8 cellular contexts compared by ENCODE assay signal in the genomic region with DNA sequence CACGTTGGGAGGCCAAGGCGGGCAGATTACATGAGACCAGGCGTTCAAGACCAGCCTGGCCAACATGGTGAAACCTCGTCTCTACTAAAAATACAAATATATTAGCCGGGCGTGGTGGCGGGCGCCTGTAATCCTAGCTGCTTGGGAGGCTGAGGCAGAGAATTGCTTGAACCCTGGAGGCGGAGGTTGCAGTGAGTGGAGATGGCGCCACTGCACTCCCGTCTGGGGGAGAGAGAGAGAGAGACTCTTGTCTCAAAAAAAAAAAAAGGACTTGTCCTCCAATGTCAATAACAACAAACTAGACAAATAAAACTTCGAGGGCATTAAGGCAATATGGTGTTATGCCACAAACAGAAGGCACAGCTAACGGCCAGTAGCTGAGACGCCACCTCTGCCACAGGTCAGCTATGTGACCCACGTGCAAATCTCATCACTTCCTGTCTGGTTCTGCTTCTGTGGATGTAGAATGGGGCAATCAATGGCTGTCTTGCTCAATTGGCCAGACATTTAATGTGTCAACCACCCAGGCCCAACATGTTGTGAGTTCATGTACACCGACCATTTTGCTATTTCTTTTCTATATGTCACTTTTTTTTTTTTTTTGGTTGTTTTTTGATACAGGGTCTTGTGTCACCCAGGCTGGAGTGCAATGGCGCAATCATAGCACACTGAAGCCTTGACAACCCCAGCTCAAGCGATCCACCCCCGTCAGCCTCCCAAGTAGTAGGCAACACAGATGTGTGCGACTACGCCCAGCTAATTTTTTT. TPM values are rescaled to one million over a fixed set of nuclear protein-coding genes. Genes with fewer than 3 reads are reported as not detected.
DNase-seq lines count a peak whose midpoint lies in the region; ATAC-seq lines count a peak whose summit lies in the region.

No MANE protein-coding gene starts in this region.

- H3K27me3 ChIP-seq in iPS DF 6.9 (ENCODE audit: control insufficient read depth, insufficient read depth, low read length): no peaks in the 10 kb centered on the region

- no peaks in the 10 kb centered on the region for H3K4me1 ChIP-seq in iPS DF 6.9 (ENCODE audit: control insufficient read depth, insufficient read depth, low read length)

- no peaks in the 10 kb centered on the region for H3K27me3 Mint-ChIP-seq in activated CD4-positive, alpha-beta T cell treated with anti-CD3 and anti-CD28 coated beads for 36 hours

- intact Hi-C loops in activated CD4-positive, alpha-beta T cell treated with anti-CD3 and anti-CD28 coated beads for 36 hours (cut with DNase I, micrococcal nuclease): loop anchor here (1.0 to 5.0 kb wide), 8 partner anchors 40 to 999 kb away; a partner anchor contains a TSS

- no peaks in the 10 kb centered on the region for H3K9me3 Mint-ChIP-seq in activated CD4-positive, alpha-beta T cell treated with anti-CD3 and anti-CD28 coated beads for 36 hours (ENCODE audit: low read depth)

- WGBS in adipose tissue, 3 donors: 30 to 46% (median 37%) methylated on average over 20 to 21 of the region's 21 CpGs
- WGBS in iPS DF 6.9 (ENCODE audit: insufficient coverage, insufficient read length): no CpG with 5 or more reads among the region's 21 CpGs

- CTCF ChIA-PET in activated CD4-positive, alpha-beta T cell treated with anti-CD3 and anti-CD28 coated beads for 36 hours (lab: Charles Lee): interaction anchor here (0.6 to 3.5 kb wide), 8 partner anchors 9 to 999 kb away, joined by 3 to 20 read pairs (median 4); a partner anchor contains a TSS

- H3K36me3 ChIP-seq in iPS DF 6.9 (ENCODE audit: control insufficient read depth, insufficient read depth, low read length): no peaks in the 10 kb centered on the region

- DNase-seq in activated CD4-positive, alpha-beta T cell treated with anti-CD3 and anti-CD28 coated beads for 36 hours: peak; percentile 49
- no peak for DNase-seq in activated CD4-positive, alpha-beta T cell treated with anti-CD3 and anti-CD28 coated beads, Interleukin-2, amount 50 U/mL, for 4 hours
- DNase-seq in NCI-H774 (lab: John Stamatoyannopoulos, UW) (peak; percentile 13), iPS DF 6.9 (ENCODE audit: low read depth, low spot score) (no peak)

- ATAC-seq in activated CD4-positive, alpha-beta T cell treated with anti-CD3 and anti-CD28 coated beads for 36 hours: no peak
- no peak for ATAC-seq in HG02571 (IDR thresholded peaks at IDR 0.05; ENCODE audit: unreplicated experiment)
- ATAC-seq in GM21526 (IDR thresholded peaks at IDR 0.05; ENCODE audit: low FRiP score, unreplicated experiment): no peak

- H3K9me3 ChIP-seq in iPS DF 6.9 (ENCODE audit: control insufficient read depth, insufficient read depth, low read length): no peaks in the 10 kb centered on the region

- H3K4me3 Mint-ChIP-seq in activated CD4-positive, alpha-beta T cell treated with anti-CD3 and anti-CD28 coated beads for 36 hours: peak overlapping the region; percentile 88

- H3K4me1 Mint-ChIP-seq in activated CD4-positive, alpha-beta T cell treated with anti-CD3 and anti-CD28 coated beads for 36 hours: peaks cover 42% of the 10 kb centered on the region

- H3K4me3 ChIP-seq in iPS DF 6.9 (ENCODE audit: low read length) (peak overlapping the region; percentile 89; the same call in 1 of the 2 replicates), skin epidermis (peak overlapping the region; percentile 64 to 94 (median 84))

- H3K36me3 Mint-ChIP-seq in activated CD4-positive, alpha-beta T cell treated with anti-CD3 and anti-CD28 coated beads for 36 hours (ENCODE audit: low read depth): peaks cover 8% of the 10 kb centered on the region

- H3K27ac Mint-ChIP-seq in activated CD4-positive, alpha-beta T cell treated with anti-CD3 and anti-CD28 coated beads for 36 hours: peak overlapping the region; percentile 96

- POLR2A ChIA-PET in activated CD4-positive, alpha-beta T cell treated with anti-CD3 and anti-CD28 coated beads for 36 hours (lab: Charles Lee): interaction anchor here (0.5 to 2.2 kb wide), 9 partner anchors 12 to 660 kb away, joined by 4 to 22 read pairs (median 4); a partner anchor contains a TSS

- H3K27ac ChIP-seq in adipose tissue (ENCODE audit: low read depth, low read length): peak overlapping the region; percentile 81
- H3K27ac ChIP-seq in iPS DF 6.9 (ENCODE audit: low read length): no peak overlapping the region
- H3K27ac ChIP-seq in skin epidermis: peak overlapping the region; percentile 83 to 100 (median 96)

RNA-seq across cellular contexts. Expression of a gene that starts 0.8 kb away (rescaled TPM):
- total RNA-seq in activated CD4-positive, alpha-beta T cell treated with anti-CD3 and anti-CD28 coated beads for 36 hours: 10 to 100 TPM; 27.3 to 28.3 TPM
- polyA plus RNA-seq in adipose tissue: 10 to 100 TPM; 29.7 to 47.3 (median 35.5) TPM

RNA-seq across cellular contexts. Expression of a gene that starts 53.6 kb away (rescaled TPM):
- 10 to 100 TPM; 74.1 to 95.1 TPM for total RNA-seq in activated CD4-positive, alpha-beta T cell treated with anti-CD3 and anti-CD28 coated beads for 36 hours
- polyA plus RNA-seq in adipose tissue: 10 to 100 TPM; 20.9 to 37.1 (median 23.4) TPM

Comparison
In these comparisons a context has a peak if more than half of its experiments do, and no peak if none do; other contexts are left out.
1. DNase-seq: peak in activated CD4-positive, alpha-beta T cell treated with anti-CD3 and anti-CD28 coated beads for 36 hours (single experiment) and NCI-H774 (single experiment); none in activated CD4-positive, alpha-beta T cell treated with anti-CD3 and anti-CD28 coated beads, Interleukin-2, amount 50 U/mL, for 4 hours (0 of 2) and iPS DF 6.9 (single experiment).